In the genomic region with DNA sequence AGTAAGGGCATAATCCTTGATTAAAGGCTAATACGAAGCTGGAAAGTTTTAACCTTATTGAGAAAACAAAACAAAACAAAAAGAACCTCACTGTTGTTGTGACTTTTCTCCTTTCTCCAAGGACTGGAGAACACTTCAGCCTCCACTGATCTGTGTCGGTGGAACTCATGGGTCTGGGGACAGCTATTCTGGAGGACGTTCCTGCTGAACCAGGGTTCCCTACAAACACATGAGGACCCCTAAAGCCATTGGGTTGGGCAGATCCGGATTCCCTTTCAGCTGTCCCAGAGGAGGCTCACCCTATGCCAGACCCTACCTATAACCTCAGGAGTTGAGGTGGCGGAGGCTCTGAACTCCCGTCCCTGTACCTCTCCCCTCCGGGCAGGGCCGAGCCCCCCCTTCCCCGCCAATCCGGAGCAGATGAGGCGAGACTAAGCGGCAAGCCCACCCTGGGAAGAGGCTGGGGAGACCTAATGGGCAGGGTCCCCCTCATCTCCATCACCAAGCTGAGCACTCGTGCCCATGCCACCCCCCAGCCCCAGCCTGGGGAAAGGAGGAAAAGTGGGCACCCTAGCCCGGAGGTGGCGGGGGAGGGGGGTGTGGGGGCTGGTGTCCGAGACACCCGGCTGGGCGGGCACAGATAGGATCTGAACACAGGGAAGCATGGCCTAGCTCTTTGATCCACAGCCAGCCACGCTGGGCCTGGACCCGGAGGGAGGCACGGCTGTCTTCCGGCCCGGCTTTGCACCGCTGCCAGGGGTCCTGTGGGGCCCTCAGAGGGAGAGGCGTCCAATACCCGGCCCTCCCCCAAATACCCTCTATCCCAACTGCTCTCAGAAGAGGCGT, we compare ENCODE assay signal across 12 cellular contexts. TPM values are rescaled to one million over a fixed set of nuclear protein-coding genes. Genes with fewer than 3 reads are reported as not detected.
DNase-seq lines count a peak whose midpoint lies in the region; ATAC-seq and TF ChIP-seq lines count a peak whose summit lies in the region.
"Had no signal": no experiment of that assay in that cellular context is flagged by ENCODE, and none has a peak within 500 bp of the region (broad histone marks: within the 10 kb centered on the region; RNA-seq: fewer than 3 reads in every experiment).

No MANE protein-coding gene starts in this region.

- intact Hi-C loops in heart left ventricle (cut with DNase I) = no loop called here
- intact Hi-C loops in Right ventricle myocardium inferior (cut with DNase I) = no loop called here

- no peaks in the 10 kb centered on the region for H3K36me3 ChIP-seq in heart left ventricle
- no peaks in the 10 kb centered on the region for H3K36me3 ChIP-seq in tibial nerve
- H3K36me3 ChIP-seq: ovary had no signal

- H3K27ac Mint-ChIP-seq in activated naive CD8-positive, alpha-beta T cell treated with anti-CD3 and anti-CD28 coated beads, Interleukin-2, amount 50 U/mL, for 24 hours = peak overlapping the region; percentile 95
- peak overlapping the region; percentile 91 to 98 (median 98) for H3K27ac Mint-ChIP-seq in naive thymus-derived CD8-positive, alpha-beta T cell
- H3K27ac Mint-ChIP-seq in type B pancreatic cell = no peak overlapping the region

- H3K9me3 Mint-ChIP-seq in activated naive CD8-positive, alpha-beta T cell treated with anti-CD3 and anti-CD28 coated beads, Interleukin-2, amount 50 U/mL, for 24 hours = no peaks in the 10 kb centered on the region
- H3K9me3 Mint-ChIP-seq in naive thymus-derived CD8-positive, alpha-beta T cell = no peaks in the 10 kb centered on the region
- no peaks in the 10 kb centered on the region for H3K9me3 Mint-ChIP-seq in type B pancreatic cell

- DNase-seq in heart left ventricle = no peak
- DNase-seq in Right ventricle myocardium inferior (ENCODE audit: missing footprints) = no peak
- DNase-seq in activated naive CD8-positive, alpha-beta T cell treated with anti-CD3 and anti-CD28 coated beads, Interleukin-2, amount 50 U/mL, for 24 hours = no peak
- peak in 1 of 10 donors; percentile 23 for DNase-seq in naive thymus-derived CD8-positive, alpha-beta T cell
- no peak for DNase-seq in type B pancreatic cell (ENCODE audit: extremely low spot score, unreplicated experiment)
- no peak for DNase-seq in activated gamma-delta T cell (lab: John Stamatoyannopoulos, UW)
- DNase-seq in tibial nerve (ENCODE audit: low spot score in 2 of 2) = no peak
- DNase-seq: central memory CD4-positive, alpha-beta T cell; NCI-H187 treated with DMSO at 0.1 percent for 48 hours; NK-92 treated with Interleukin-12 subunit alpha and Interleukin-12 subunit beta, amount 100 ng/mL, for 24 hours had no signal

- TF ChIP-seq CTCF in heart left ventricle (IDR thresholded peaks at IDR 0.05) (no peak), type B pancreatic cell (conservative IDR thresholded peaks at IDR 0.05) (no peak), tibial nerve (IDR thresholded peaks at IDR 0.05) (no peak)

- H3K4me3 Mint-ChIP-seq in activated naive CD8-positive, alpha-beta T cell treated with anti-CD3 and anti-CD28 coated beads, Interleukin-2, amount 50 U/mL, for 24 hours = peak overlapping the region; percentile 82
- peak overlapping the region; percentile 93 to 99 (median 96) for H3K4me3 Mint-ChIP-seq in naive thymus-derived CD8-positive, alpha-beta T cell
- H3K4me3 Mint-ChIP-seq in type B pancreatic cell = peak overlapping the region; percentile 90

- POLR2A ChIA-PET in naive thymus-derived CD8-positive, alpha-beta T cell (lab: Charles Lee) = interaction anchor here (1.0 to 1.7 kb wide), 2 partner anchors 64 to 108 kb away, joined by 3 to 4 read pairs; partner anchors contain the start of genes SKP1 and VDAC1

- H3K27me3 Mint-ChIP-seq in activated naive CD8-positive, alpha-beta T cell treated with anti-CD3 and anti-CD28 coated beads, Interleukin-2, amount 50 U/mL, for 24 hours = peaks cover 5% of the 10 kb centered on the region
- H3K27me3 Mint-ChIP-seq in naive thymus-derived CD8-positive, alpha-beta T cell = peaks cover 0 to 4% (median 0%) of the 10 kb centered on the region in 5 donors
- H3K27me3 Mint-ChIP-seq in type B pancreatic cell = peaks cover 39% of the 10 kb centered on the region

- H3K27me3 ChIP-seq in heart left ventricle (peaks cover 0 to 28% (median 18%) of the 10 kb centered on the region in 9 donors), tibial nerve (peaks cover 0 to 5% of the 10 kb centered on the region in 2 donors)
- H3K27me3 ChIP-seq: ovary had no signal

- H3K4me3 ChIP-seq in heart left ventricle = peak overlapping the region in 8 of 12 donors; percentile 53 to 68 (median 61)
- peak overlapping the region in 2 of 4 donors; percentile 61 to 64 for H3K4me3 ChIP-seq in tibial nerve

- ATAC-seq in heart left ventricle (no peak), Right ventricle myocardium inferior (no peak), HG03565 (IDR thresholded peaks at IDR 0.05; ENCODE audit: unreplicated experiment) (no peak)
- no peak for ATAC-seq in activated naive CD8-positive, alpha-beta T cell treated with anti-CD3 and anti-CD28 coated beads, Interleukin-2, amount 50 U/mL, for 24 hours
- ATAC-seq in naive thymus-derived CD8-positive, alpha-beta T cell = no peak

- 38 to 65% (median 42%) methylated on average over 7 to 27 of the region's 27 CpGs for WGBS in heart left ventricle, 4 donors
- 43 to 53% methylated on average over 17 to 23 of the region's 27 CpGs for WGBS in tibial nerve, 2 donors

- H3K4me1 ChIP-seq in heart left ventricle (peaks cover 0 to 29% (median 13%) of the 10 kb centered on the region in 12 donors), tibial nerve (peaks cover 0 to 34% (median 12%) of the 10 kb centered on the region in 4 donors)

- TF ChIP-seq POLR2A in heart left ventricle (IDR thresholded peaks at IDR 0.05) = no peak
- no peak for TF ChIP-seq POLR2A in tibial nerve (IDR thresholded peaks at IDR 0.05)

- H3K27ac ChIP-seq in heart left ventricle (no peak overlapping the region), tibial nerve (peak overlapping the region in 1 of 4 donors; percentile 53)
- H3K27ac ChIP-seq: ovary had no signal

- no peaks in the 10 kb centered on the region for H3K9me3 ChIP-seq in heart left ventricle
- no peaks in the 10 kb centered on the region for H3K9me3 ChIP-seq in tibial nerve
- H3K9me3 ChIP-seq: ovary had no signal

- peaks cover 16% of the 10 kb centered on the region for H3K36me3 Mint-ChIP-seq in activated naive CD8-positive, alpha-beta T cell treated with anti-CD3 and anti-CD28 coated beads, Interleukin-2, amount 50 U/mL, for 24 hours (ENCODE audit: low read depth)
- H3K36me3 Mint-ChIP-seq in naive thymus-derived CD8-positive, alpha-beta T cell = peaks cover 17 to 26% (median 26%) of the 10 kb centered on the region in 3 donors
- no peaks in the 10 kb centered on the region for H3K36me3 Mint-ChIP-seq in type B pancreatic cell

- TF ChIP-seq EP300 in tibial nerve (IDR thresholded peaks at IDR 0.05) = no peak

- peaks cover 69% of the 10 kb centered on the region for H3K4me1 Mint-ChIP-seq in activated naive CD8-positive, alpha-beta T cell treated with anti-CD3 and anti-CD28 coated beads, Interleukin-2, amount 50 U/mL, for 24 hours
- H3K4me1 Mint-ChIP-seq in naive thymus-derived CD8-positive, alpha-beta T cell = peaks cover 41 to 71% (median 57%) of the 10 kb centered on the region in 4 donors
- no peaks in the 10 kb centered on the region for H3K4me1 Mint-ChIP-seq in type B pancreatic cell (ENCODE audit: unreplicated experiment)

RNA-seq across cellular contexts. Expression of gene TCF7, which starts 1.5 kb away (rescaled TPM):
- total RNA-seq in heart left ventricle = 1 to 10 TPM in 8 of 9 donors, under 1 TPM in 1; 0.79 to 5.2 (median 2.6) TPM
- polyA plus RNA-seq in heart left ventricle = 1 to 10 TPM; 1.6 to 1.9 TPM
- 2.8 TPM for total RNA-seq in Right ventricle myocardium inferior
- total RNA-seq in naive thymus-derived CD8-positive, alpha-beta T cell = 100 to 1,000 TPM; 910 to 911 TPM
- 100 to 1,000 TPM; 207 to 600 (median 328) TPM for polyA plus RNA-seq in naive thymus-derived CD8-positive, alpha-beta T cell
- 6.2 and 11.7 TPM in 2 replicates for total RNA-seq in type B pancreatic cell (ENCODE audit: low replicate concordance)
- total RNA-seq in tibial nerve = 10 to 100 TPM in 1 of 4 donors, 1 to 10 TPM in 3; 2.5 to 13.2 (median 6.6) TPM

Comparison
In these comparisons a context has a peak if more than half of its experiments do, and no peak if none do; other contexts are left out.
1. RNA of gene TCF7, which starts 1.5 kb away (total RNA-seq): 910 to 911 TPM in naive thymus-derived CD8-positive, alpha-beta T cell; 6.2 to 11.7 TPM in type B pancreatic cell, 2.5 to 13.2 TPM in tibial nerve, 2.8 TPM in Right ventricle myocardium inferior (single experiment) and 0.79 to 5.2 TPM in heart left ventricle; every median in the first group is over 10 times any median in the second.
2. Peak in every context shown above with its lines, with median percentiles within 50 percentile points of each other: H3K4me3 Mint-ChIP-seq.